In genomic region chr2:113157897-113158753, GRCh38 we compare ENCODE assay signal across 1 cellular context.
TF ChIP-seq lines count a peak whose summit lies in the region.

No MANE protein-coding gene starts in this region.

TF ChIP-seq in GM23338, 12 proteins besides CTCF, POLR2A, EP300 and RAD21 (continued from another document):
- TF ChIP-seq ETS1 (IDR thresholded peaks at IDR 0.05) = no peak
- no peak for TF ChIP-seq ZNF114 (CRISPR knock-in tag; IDR thresholded peaks at IDR 0.05)
- no peak for TF ChIP-seq REST (IDR thresholded peaks at IDR 0.05; ENCODE audit: unreplicated experiment)
- no peak for TF ChIP-seq ZNF331 (CRISPR knock-in tag; IDR thresholded peaks at IDR 0.05; ENCODE audit: low read depth)
